In genomic region chr5:96843140-96843539, GRCh38 we compare ENCODE assay signal across 15 cellular contexts. TPM values are rescaled to one million over a fixed set of nuclear protein-coding genes. Genes with fewer than 3 reads are reported as not detected.
"Had no signal": no experiment of that assay in that cellular context is flagged by ENCODE, and none has a peak within 500 bp of the region (broad histone marks: within the 10 kb centered on the region; RNA-seq: fewer than 3 reads in every experiment).

No MANE protein-coding gene starts in this region.

- H3K9me3 Mint-ChIP-seq: activated CD4-positive, alpha-beta memory T cell treated with anti-CD3 and anti-CD28 coated beads for 36 hours; activated T-cell treated with anti-CD3 and anti-CD28 coated beads, Interleukin-2, amount 50 U/mL, for 4 hours; stimulated activated memory B cell treated with anti-CD40 and anti-IgM and Interleukin-4, amounts not matched to agents 10 μg/mL and 1 μg/mL and 100 μg/mL, for 72 hours had no signal

- ATAC-seq: activated CD4-positive, alpha-beta T cell treated with anti-CD3 and anti-CD28 coated beads for 36 hours; activated T-cell treated with anti-CD3 and anti-CD28 coated beads, Interleukin-2, amount 50 U/mL, for 4 hours; pancreas; stimulated activated memory B cell treated with anti-CD40 and anti-IgM and Interleukin-4, amounts not matched to agents 10 μg/mL and 1 μg/mL and 100 μg/mL, for 72 hours had no signal

- H3K4me1 ChIP-seq: esophagus muscularis mucosa, pancreas, thyroid gland, uterus had no signal

- H3K4me1 Mint-ChIP-seq: neural crest cell had no signal

- H3K36me3 Mint-ChIP-seq: activated CD4-positive, alpha-beta memory T cell treated with anti-CD3 and anti-CD28 coated beads for 36 hours; activated naive CD8-positive, alpha-beta T cell; stimulated activated memory B cell treated with anti-CD40 and anti-IgM and Interleukin-4, amounts not matched to agents 10 μg/mL and 1 μg/mL and 100 μg/mL, for 72 hours had no signal

- H3K4me3 Mint-ChIP-seq: activated CD4-positive, alpha-beta memory T cell treated with anti-CD3 and anti-CD28 coated beads for 36 hours; activated CD4-positive, alpha-beta T cell treated with anti-CD3 and anti-CD28 coated beads for 36 hours; activated naive CD8-positive, alpha-beta T cell; activated T-cell treated with anti-CD3 and anti-CD28 coated beads, Interleukin-2, amount 50 U/mL, for 4 hours; neural crest cell; stimulated activated memory B cell treated with anti-CD40 and anti-IgM and Interleukin-4, amounts not matched to agents 10 μg/mL and 1 μg/mL and 100 μg/mL, for 72 hours had no signal

- DNase-seq: activated CD4-positive, alpha-beta memory T cell treated with anti-CD3 and anti-CD28 coated beads for 36 hours; activated CD4-positive, alpha-beta T cell treated with anti-CD3 and anti-CD28 coated beads for 36 hours; activated effector memory CD4-positive, alpha-beta T cell treated with anti-CD3 and anti-CD28 coated beads, Interleukin-2, amount 50 U/mL, for 16 hours; activated T-cell treated with anti-CD3 and anti-CD28 coated beads, Interleukin-2, amount 50 U/mL, for 4 hours; amniotic stem cell; midbrain; pancreas; stimulated activated CD4-positive, alpha-beta T cell treated with anti-CD3 and anti-CD28 coated beads, Interleukin-2, amount 100 ng/mL, for 48 hours; thyroid gland; uterus; WERI-Rb-1 had no signal

- H3K36me3 ChIP-seq: esophagus muscularis mucosa, pancreas, thyroid gland, uterus, WERI-Rb-1 had no signal

- H3K27me3 ChIP-seq: esophagus muscularis mucosa, pancreas, thyroid gland, uterus had no signal

- H3K27ac Mint-ChIP-seq: activated CD4-positive, alpha-beta memory T cell treated with anti-CD3 and anti-CD28 coated beads for 36 hours; activated CD4-positive, alpha-beta T cell treated with anti-CD3 and anti-CD28 coated beads for 36 hours; activated naive CD8-positive, alpha-beta T cell; stimulated activated memory B cell treated with anti-CD40 and anti-IgM and Interleukin-4, amounts not matched to agents 10 μg/mL and 1 μg/mL and 100 μg/mL, for 72 hours had no signal

- H3K27ac ChIP-seq: esophagus muscularis mucosa, pancreas, thyroid gland, uterus, WERI-Rb-1 had no signal

- H3K27me3 Mint-ChIP-seq: activated naive CD8-positive, alpha-beta T cell had no signal

- H3K4me3 ChIP-seq: esophagus muscularis mucosa, pancreas, thyroid gland, uterus had no signal

- H3K9me3 ChIP-seq: esophagus muscularis mucosa, pancreas, thyroid gland, uterus had no signal

RNA-seq across cellular contexts. Expression of gene ERAP2, which starts 33.2 kb away (rescaled TPM):
- total RNA-seq: neural crest cell had no signal
